ENCODE assay signal across 8 cellular contexts in genomic region chr13:21061077-21061945, GRCh38. TPM values are rescaled to one million over a fixed set of nuclear protein-coding genes. Genes with fewer than 3 reads are reported as not detected.
DNase-seq lines count a peak whose midpoint lies in the region; ATAC-seq and TF ChIP-seq lines count a peak whose summit lies in the region.

TSS of gene LATS2 (minus strand) at chr13:21061586. CDS start at chr13:21046026, 15,560 bp downstream.

- no peaks in the 10 kb centered on the region for H3K9me3 ChIP-seq in NT2/D1 (ENCODE audit: insufficient read depth, low read length)
- H3K9me3 ChIP-seq in mucosa of descending colon: no peaks in the 10 kb centered on the region

- DNase-seq in Ammon's horn (ENCODE audit: low spot score) (peak; percentile 92), NT2/D1 (ENCODE audit: low read depth, low spot score) (peak; percentile 80), mucosa of descending colon (peak; percentile 94 to 96 (median 94))
- DNase-seq in activated T-cell treated with anti-CD3 and anti-CD28 coated beads, Interleukin-2, amount 50 U/mL, for 48 hours: peak; percentile 64 to 73
- DNase-seq in stimulated activated CD8-positive, alpha-beta memory T cell treated with anti-CD3 and anti-CD28 coated beads, Interleukin-7, amount 100 ng/mL, for 4 hours (ENCODE audit: low read depth in 2 of 2): peak; percentile 41 to 67

- peak within 1 kb of the TSS; percentile 86 for H3K9ac ChIP-seq in NT2/D1 (ENCODE audit: insufficient read length, low read depth)

- H3K36me3 ChIP-seq in NT2/D1 (ENCODE audit: insufficient read depth, insufficient read length, low read length): peaks cover 5% of the 10 kb centered on the region
- no peaks in the 10 kb centered on the region for H3K36me3 ChIP-seq in mucosa of descending colon (ENCODE audit: low read depth)

- no peaks in the 10 kb centered on the region for H3K4me1 ChIP-seq in NT2/D1 (ENCODE audit: insufficient read depth, insufficient read length)
- no peaks in the 10 kb centered on the region for H3K4me1 ChIP-seq in mucosa of descending colon (ENCODE audit: low read depth)

- peak within 1 kb of the TSS; percentile 70 for H3K4me3 ChIP-seq in NT2/D1 (ENCODE audit: insufficient read length, low read depth)
- peak within 1 kb of the TSS; percentile 84 for H3K4me3 ChIP-seq in mucosa of descending colon

- ATAC-seq in GM18909 (IDR thresholded peaks at IDR 0.05; ENCODE audit: poor library complexity, unreplicated experiment) (peak; percentile 89), HG03108 (IDR thresholded peaks at IDR 0.05; ENCODE audit: unreplicated experiment) (peak; percentile 95), esophagus mucosa (peak; percentile 97), mucosa of descending colon (peak; percentile 98)

- TF ChIP-seq CTCF in mucosa of descending colon (IDR thresholded peaks at IDR 0.05): no peak

- intact Hi-C loops in mucosa of descending colon (cut with DNase I, micrococcal nuclease): loop anchor here in 1 of 2 donors (5.0 kb wide), 1 partner anchor 49 kb away; no protein-coding TSS in a partner anchor

- no peaks in the 10 kb centered on the region for H3K27me3 ChIP-seq in NT2/D1 (ENCODE audit: insufficient read depth, insufficient read length)

RNA-seq across cellular contexts. Expression of gene LATS2, which starts in this region (rescaled TPM):
- total RNA-seq in esophagus mucosa: 7.1 TPM
- 10 to 100 TPM in 2 of 3 donors, 1 to 10 TPM in 1; 9.1 to 25.9 (median 10.3) TPM for total RNA-seq in mucosa of descending colon

Comparison
In these comparisons a context has a peak if more than half of its experiments do, and no peak if none do; other contexts are left out.
1. Peak in every context shown above with its lines: DNase-seq, ATAC-seq and H3K4me3 ChIP-seq.